Comparison of ENCODE assay signal across 7 cellular contexts in the genomic region with DNA sequence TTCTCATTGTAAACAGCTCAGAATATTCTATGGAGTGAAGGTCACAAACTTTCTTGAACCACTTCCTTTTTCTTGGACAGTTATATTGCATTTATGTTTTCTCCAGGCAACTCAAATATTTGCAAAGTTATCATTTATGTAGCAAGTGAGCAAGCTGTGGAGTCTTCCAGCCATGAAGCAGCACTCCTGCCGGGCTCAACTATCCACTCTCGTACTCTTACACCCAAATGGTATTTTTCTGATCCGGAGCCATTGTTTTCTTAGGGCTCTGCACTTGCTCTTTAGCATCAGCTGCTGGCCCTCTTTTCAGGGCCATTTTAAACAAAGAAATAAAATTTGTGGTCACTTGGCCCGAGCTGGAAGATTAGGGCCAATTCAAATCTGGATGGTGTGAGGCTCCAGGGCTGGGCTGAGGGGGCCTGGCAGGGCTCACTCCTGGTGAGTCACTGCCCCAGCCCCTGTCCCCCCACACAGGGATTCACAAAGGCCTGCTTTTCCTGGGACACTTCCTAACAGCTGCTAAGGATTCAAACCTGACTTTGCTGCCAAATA. TPM values are rescaled to one million over a fixed set of nuclear protein-coding genes. Genes with fewer than 3 reads are reported as not detected.
DNase-seq lines count a peak whose midpoint lies in the region; ATAC-seq and TF ChIP-seq lines count a peak whose summit lies in the region.

No MANE protein-coding gene starts in this region.

- intact Hi-C loops in activated B cell treated with CpG ODN at 0.5 μM for 24 hours (cut with micrococcal nuclease) = loop anchor here (5.0 kb wide), 1 partner anchor 34 kb away; no protein-coding TSS in a partner anchor
- intact Hi-C loops in left ventricle myocardium superior (cut with micrococcal nuclease) = no loop called here

- peaks cover 88% of the 10 kb centered on the region for H3K4me1 Mint-ChIP-seq in activated B cell treated with CpG ODN at 0.5 μM for 24 hours
- H3K4me1 Mint-ChIP-seq in stimulated activated naive CD8-positive, alpha-beta T cell treated with anti-CD3 and anti-CD28 coated beads, Interleukin-15, amount 100 ng/mL, for 72 hours = peaks cover 80% of the 10 kb centered on the region

- ATAC-seq in activated B cell treated with CpG ODN at 0.5 μM for 24 hours (ENCODE audit: low read depth) = no peak
- peak; percentile 71 for ATAC-seq in left ventricle myocardium superior
- ATAC-seq in stimulated activated naive CD8-positive, alpha-beta T cell treated with anti-CD3 and anti-CD28 coated beads, Interleukin-15, amount 100 ng/mL, for 72 hours = no peak

- no peak overlapping the region; the same call in 1 of the 2 replicates for H3K4me3 ChIP-seq in HUES6 (ENCODE audit: low read depth, low read length)

- H3K9me3 Mint-ChIP-seq in activated B cell treated with CpG ODN at 0.5 μM for 24 hours = no peaks in the 10 kb centered on the region
- no peaks in the 10 kb centered on the region for H3K9me3 Mint-ChIP-seq in stimulated activated naive CD8-positive, alpha-beta T cell treated with anti-CD3 and anti-CD28 coated beads, Interleukin-15, amount 100 ng/mL, for 72 hours

- DNase-seq in activated B cell treated with CpG ODN at 0.5 μM for 24 hours (no peak), left ventricle myocardium superior (peak; percentile 63), NCI-H187 treated with DMSO at 0.1 percent for 48 hours (lab: John Stamatoyannopoulos, UW) (no peak), HK-2 (ENCODE audit: unreplicated experiment) (no peak)
- no peak for DNase-seq in stimulated activated naive CD8-positive, alpha-beta T cell treated with anti-CD3 and anti-CD28 coated beads, Interleukin-15, amount 100 ng/mL, for 72 hours
- DNase-seq in activated CD4-positive, CD25-positive, alpha-beta regulatory T cell (lab: John Stamatoyannopoulos, UW) = no peak

- H3K27ac ChIP-seq in HUES6 (ENCODE audit: low read depth, low read length) = peak overlapping the region; percentile 77; the same call in 1 of the 2 replicates

- CTCF ChIA-PET in activated B cell treated with CpG ODN at 0.5 μM for 24 hours (lab: Charles Lee) = interaction anchor here (1.1 to 2.4 kb wide), 6 partner anchors 10 to 70 kb away, joined by 3 to 10 read pairs (median 6); no protein-coding TSS in a partner anchor

- peak overlapping the region; percentile 91 for H3K27ac Mint-ChIP-seq in activated B cell treated with CpG ODN at 0.5 μM for 24 hours
- H3K27ac Mint-ChIP-seq in stimulated activated naive CD8-positive, alpha-beta T cell treated with anti-CD3 and anti-CD28 coated beads, Interleukin-15, amount 100 ng/mL, for 72 hours = peak overlapping the region; percentile 27 to 74

- peaks cover 2% of the 10 kb centered on the region; the same call in 1 of the 2 replicates for H3K9me3 ChIP-seq in HUES6 (ENCODE audit: control insufficient read depth, insufficient read depth, low read depth, low read length)

- peak overlapping the region; percentile 19 for H3K9ac ChIP-seq in HUES6 (ENCODE audit: low read length)

- H3K4me3 Mint-ChIP-seq in activated B cell treated with CpG ODN at 0.5 μM for 24 hours = peak overlapping the region; percentile 51
- peak overlapping the region; percentile 26 to 40 for H3K4me3 Mint-ChIP-seq in stimulated activated naive CD8-positive, alpha-beta T cell treated with anti-CD3 and anti-CD28 coated beads, Interleukin-15, amount 100 ng/mL, for 72 hours

- H3K36me3 ChIP-seq in HUES6 (ENCODE audit: control insufficient read depth, insufficient read depth, low read length) = no peaks in the 10 kb centered on the region

- no peaks in the 10 kb centered on the region for H3K27me3 Mint-ChIP-seq in activated B cell treated with CpG ODN at 0.5 μM for 24 hours
- no peaks in the 10 kb centered on the region for H3K27me3 Mint-ChIP-seq in stimulated activated naive CD8-positive, alpha-beta T cell treated with anti-CD3 and anti-CD28 coated beads, Interleukin-15, amount 100 ng/mL, for 72 hours

- TF ChIP-seq CTCF in activated B cell treated with CpG ODN at 0.5 μM for 24 hours (IDR thresholded peaks at IDR 0.05) = no peak

- POLR2A ChIA-PET in activated B cell treated with CpG ODN at 0.5 μM for 24 hours (lab: Charles Lee) = interaction anchor here (1.8 to 5.3 kb wide), 8 partner anchors 8 to 40 kb away, joined by 4 to 113 read pairs (median 12); partner anchors contain the start of genes GLRX5 and SYNE3

- H3K4me1 ChIP-seq in HUES6 (ENCODE audit: control insufficient read depth, insufficient read depth, low read length) = peaks cover 18% of the 10 kb centered on the region; the same call in 1 of the 2 replicates

- H3K27me3 ChIP-seq in HUES6 (ENCODE audit: control insufficient read depth, insufficient read depth, low read length) = no peaks in the 10 kb centered on the region

- peaks cover 44% of the 10 kb centered on the region for H3K36me3 Mint-ChIP-seq in activated B cell treated with CpG ODN at 0.5 μM for 24 hours (ENCODE audit: low read depth)

RNA-seq across cellular contexts. Expression of gene SYNE3, which starts 19.7 kb away (rescaled TPM):
- total RNA-seq in activated B cell treated with CpG ODN at 0.5 μM for 24 hours (95.6 and 104 TPM in 2 replicates), left ventricle myocardium superior (12.2 TPM)

RNA-seq across cellular contexts. Expression of gene GLRX5, which starts 38.1 kb away (rescaled TPM):
- 20.5 and 22.4 TPM in 2 replicates for total RNA-seq in activated B cell treated with CpG ODN at 0.5 μM for 24 hours
- 94.0 TPM for total RNA-seq in left ventricle myocardium superior
